Comparison of ENCODE assay signal across 8 cellular contexts in the genomic region with DNA sequence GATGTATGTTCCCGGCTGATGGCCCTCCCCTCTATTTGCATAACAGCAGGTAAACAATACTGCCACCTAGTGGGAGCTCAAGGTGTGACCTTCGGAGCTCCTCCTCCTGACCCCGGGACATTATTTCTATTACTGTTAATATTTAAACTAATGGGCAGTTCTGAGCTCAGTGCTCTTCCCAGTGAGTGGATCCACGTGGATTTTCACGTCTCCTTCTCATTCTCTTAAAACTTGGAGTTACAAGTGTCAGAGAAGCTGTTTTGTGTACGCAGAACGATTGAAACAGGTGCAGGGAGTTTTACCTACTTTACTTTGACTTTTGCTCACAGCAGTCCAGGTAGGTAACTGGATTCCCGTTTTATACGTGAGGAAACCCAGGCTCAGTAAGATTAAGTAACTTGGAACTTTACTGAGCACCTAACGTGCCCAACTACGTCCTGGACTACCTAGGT.
DNase-seq lines count a peak whose midpoint lies in the region; ATAC-seq and TF ChIP-seq lines count a peak whose summit lies in the region.

No MANE protein-coding gene starts in this region.

- no peak overlapping the region for H3K4me3 ChIP-seq in GM06990 (replicated peaks; ENCODE audit: low read depth, low read length)
- H3K4me3 ChIP-seq in ascending aorta = no peak overlapping the region
- no peak overlapping the region for H3K4me3 ChIP-seq in neuronal stem cell (ENCODE audit: low read length in 2 of 2)

- H2BK12ac ChIP-seq in neuronal stem cell (ENCODE audit: low read length) = no peak overlapping the region

- H4K91ac ChIP-seq in neuronal stem cell (ENCODE audit: low read depth, low read length, poor library complexity) = no peak overlapping the region

- H3K4ac ChIP-seq in neuronal stem cell (ENCODE audit: low read length) = no peak overlapping the region

- WGBS in neuronal stem cell (ENCODE audit: extremely low coverage in 2 of 2, insufficient read length in 2 of 2, insufficient replicate concordance in 1 of 2), 2 donors = no CpG with 5 or more reads among the region's 11 CpGs

- H3K36me3 Mint-ChIP-seq in T-helper 2 cell treated with Interferon-gamma antibody and Interleukin-4, amounts not matched to agents 5 μg/mL and 100 μg/mL, for 36 hours (ENCODE audit: low read depth) = no peaks in the 10 kb centered on the region

- H3K79me1 ChIP-seq in neuronal stem cell (ENCODE audit: low read depth, low read length) = no peaks in the 10 kb centered on the region

- intact Hi-C loops in ascending aorta (cut with DNase I) = loop anchor here (1.0 to 2.0 kb wide), 2 partner anchors 135 to 158 kb away; no protein-coding TSS in a partner anchor

- H3K9me3 Mint-ChIP-seq in T-helper 2 cell treated with Interferon-gamma antibody and Interleukin-4, amounts not matched to agents 5 μg/mL and 100 μg/mL, for 36 hours = no peaks in the 10 kb centered on the region

- no peak overlapping the region for H2BK120ac ChIP-seq in neuronal stem cell (ENCODE audit: low read depth, low read length)

- H3K9ac ChIP-seq in neuronal stem cell (ENCODE audit: low read depth, low read length, poor library complexity) = no peak overlapping the region

- no peak overlapping the region for H2AFZ ChIP-seq in neuronal stem cell (ENCODE audit: low read length)

- TF ChIP-seq CTCF in GM06990 (IDR thresholded peaks at IDR 0.05; ENCODE audit: insufficient read depth, low read length, poor library complexity, severe bottlenecking) = peak; percentile 69
- TF ChIP-seq CTCF in ascending aorta (IDR thresholded peaks at IDR 0.05) = peak; percentile 53 to 85 (median 76)

- H3K27ac ChIP-seq in ascending aorta (no peak overlapping the region), neuronal stem cell (replicated peaks; ENCODE audit: low read length) (no peak overlapping the region)

- no peak overlapping the region for H4K8ac ChIP-seq in neuronal stem cell (ENCODE audit: low read depth, low read length)

- H2BK15ac ChIP-seq in neuronal stem cell (ENCODE audit: low read length) = no peak overlapping the region

- H2AK5ac ChIP-seq in neuronal stem cell (ENCODE audit: low read depth, low read length) = no peak overlapping the region

- no peaks in the 10 kb centered on the region for H3K36me3 ChIP-seq in GM06990 (ENCODE audit: control insufficient read depth, insufficient read depth, low read length)
- no peaks in the 10 kb centered on the region for H3K36me3 ChIP-seq in ascending aorta
- no peaks in the 10 kb centered on the region for H3K36me3 ChIP-seq in neuronal stem cell (replicated peaks in 1 of 2; ENCODE audit: control insufficient read depth in 2 of 2, insufficient read depth in 2 of 2, low read length in 2 of 2)

- DNase-seq in GM06990 (ENCODE audit: extremely low read depth, insufficient read length) (no peak), KBM-7 (peak; percentile 73), ascending aorta (ENCODE audit: low spot score in 2 of 2) (peak in 1 of 2 donors; percentile 74), iPS DF 4.7 (ENCODE audit: extremely low read depth, low spot score) (peak; percentile 22), neuronal stem cell (ENCODE audit: low spot score) (no peak)
- peak; percentile 28 for DNase-seq in T-helper 2 cell treated with Interferon-gamma antibody and Interleukin-4, amounts not matched to agents 5 μg/mL and 100 μg/mL, for 36 hours (ENCODE audit: low spot score)
- DNase-seq in stimulated activated CD4-positive, alpha-beta T cell treated with anti-CD3 and anti-CD28 coated beads, Interleukin-1b, Interleukin-23, amount 100 ng/mL, for 48 hours = peak; percentile 54

- no peak overlapping the region for H3K27ac Mint-ChIP-seq in T-helper 2 cell treated with Interferon-gamma antibody and Interleukin-4, amounts not matched to agents 5 μg/mL and 100 μg/mL, for 36 hours

- no peaks in the 10 kb centered on the region for H3K4me1 ChIP-seq in ascending aorta
- peaks cover 5 to 12% of the 10 kb centered on the region in 2 donors for H3K4me1 ChIP-seq in neuronal stem cell (ENCODE audit: control insufficient read depth in 2 of 2, insufficient read depth in 1 of 2, low read depth in 1 of 2, low read length in 2 of 2)

- in situ Hi-C loops in KBM-7 (cut with MboI; ENCODE audit: low pct_unique_long_range_greater_than_20kb, low sequenced_read_pairs) = no loop called here

- no peaks in the 10 kb centered on the region for H3K9me3 ChIP-seq in ascending aorta
- H3K9me3 ChIP-seq in neuronal stem cell (replicated peaks in 1 of 2; ENCODE audit: control insufficient read depth in 2 of 2, insufficient read depth in 1 of 2, low read depth in 1 of 2, low read length in 2 of 2) = peaks cover 0 to 1% of the 10 kb centered on the region in 2 donors

- no peak overlapping the region for H3K23ac ChIP-seq in neuronal stem cell (ENCODE audit: low read depth, low read length, poor library complexity)

- peaks cover 20% of the 10 kb centered on the region for H3K4me1 Mint-ChIP-seq in T-helper 2 cell treated with Interferon-gamma antibody and Interleukin-4, amounts not matched to agents 5 μg/mL and 100 μg/mL, for 36 hours (ENCODE audit: low read depth)

- H3K27me3 ChIP-seq in GM06990 (replicated peaks; ENCODE audit: control insufficient read depth, insufficient read depth, low read length) (no peaks in the 10 kb centered on the region), ascending aorta (no peaks in the 10 kb centered on the region), neuronal stem cell (ENCODE audit: control insufficient read depth in 3 of 3, insufficient read depth in 3 of 3, low read depth in 1 of 3, low read length in 3 of 3) (no peaks in the 10 kb centered on the region)

- no peaks in the 10 kb centered on the region for H3K27me3 Mint-ChIP-seq in T-helper 2 cell treated with Interferon-gamma antibody and Interleukin-4, amounts not matched to agents 5 μg/mL and 100 μg/mL, for 36 hours (ENCODE audit: low read depth)

- no peak overlapping the region for H3K4me2 ChIP-seq in neuronal stem cell (ENCODE audit: insufficient read depth, low read length, poor library complexity, severe bottlenecking)

- ATAC-seq in HG03457 (IDR thresholded peaks at IDR 0.05; ENCODE audit: unreplicated experiment) = no peak

- H3K4me3 Mint-ChIP-seq in T-helper 2 cell treated with Interferon-gamma antibody and Interleukin-4, amounts not matched to agents 5 μg/mL and 100 μg/mL, for 36 hours = no peak overlapping the region

- no peak overlapping the region for H3K14ac ChIP-seq in neuronal stem cell (ENCODE audit: low read length)

- no peak overlapping the region for H3K18ac ChIP-seq in neuronal stem cell (ENCODE audit: low read length)

- H2BK5ac ChIP-seq in neuronal stem cell (ENCODE audit: low read length) = no peak overlapping the region

Comparison
In these comparisons a context has a peak if more than half of its experiments do, and no peak if none do; other contexts are left out.
1. DNase-seq: peak in KBM-7 (single experiment), T-helper 2 cell treated with Interferon-gamma antibody and Interleukin-4, amounts not matched to agents 5 μg/mL and 100 μg/mL, for 36 hours (single experiment), iPS DF 4.7 (single experiment) and stimulated activated CD4-positive, alpha-beta T cell treated with anti-CD3 and anti-CD28 coated beads, Interleukin-1b, Interleukin-23, amount 100 ng/mL, for 48 hours (single experiment); none in GM06990 (single experiment) and neuronal stem cell (single experiment).